In genomic region chr5:75965292-75965691, GRCh38 we compare ENCODE assay signal across 22 cellular contexts.
DNase-seq lines count a peak whose midpoint lies in the region; ATAC-seq, FAIRE-seq and TF ChIP-seq lines count a peak whose summit lies in the region.
"Had no signal": no experiment of that assay in that cellular context is flagged by ENCODE, and none has a peak within 500 bp of the region (broad histone marks: within the 10 kb centered on the region; RNA-seq: fewer than 3 reads in every experiment).

No MANE protein-coding gene starts in this region.

- H3K27me3 Mint-ChIP-seq in memory B cell: peaks cover 3% of the 10 kb centered on the region
- peaks cover 4% of the 10 kb centered on the region; the same call in 1 of the 2 replicates for H3K27me3 Mint-ChIP-seq in WTC11 (ENCODE audit: low read depth)

- no peak for FAIRE-seq in frontal cortex (lab: Jason Lieb, UNC)
- FAIRE-seq: D721Med, G401.6, GM12891, K562 had no signal

- no peak overlapping the region for H3K27ac ChIP-seq in ascending aorta
- H3K27ac ChIP-seq: HL-60 had no signal

- no peaks in the 10 kb centered on the region for H3K36me3 ChIP-seq in ascending aorta

- no peaks in the 10 kb centered on the region for H3K27me3 ChIP-seq in ascending aorta

- TF ChIP-seq CTCF in GM10248 (IDR thresholded peaks at IDR 0.05; ENCODE audit: control extremely low read depth, extremely low read depth, low read depth, missing control alignments): no peak
- no peak for TF ChIP-seq CTCF in ascending aorta (IDR thresholded peaks at IDR 0.05)
- TF ChIP-seq CTCF in WTC11 (IDR thresholded peaks at IDR 0.05): no peak

- H3K9me3 Mint-ChIP-seq in memory B cell (peaks cover 13% of the 10 kb centered on the region), WTC11 (peaks cover 49% of the 10 kb centered on the region)

- peak; percentile 64 for ATAC-seq in GM19351 (IDR thresholded peaks at IDR 0.05; ENCODE audit: unreplicated experiment)
- ATAC-seq in memory B cell (ENCODE audit: low read depth): peak; percentile 62
- no peak for ATAC-seq in WTC11
- ATAC-seq: K562 had no signal

- DNase-seq in GM10248 (ENCODE audit: extremely low spot score): peak; percentile 10
- DNase-seq in NCI-H82 (lab: John Stamatoyannopoulos, UW): peak; percentile 56
- DNase-seq in memory B cell (ENCODE audit: low spot score in 2 of 2): no peak
- DNase-seq in frontal cortex (ENCODE audit: low spot score in 2 of 2): no peak
- DNase-seq in globus pallidus (ENCODE audit: low spot score): no peak
- DNase-seq in ascending aorta (ENCODE audit: low spot score in 2 of 2): no peak
- DNase-seq in WTC11 (ENCODE audit: low spot score): no peak
- DNase-seq: ACHN; C1 segment of cervical spinal cord; CD4-positive, alpha-beta T cell; COR-L47; DMS153; DMS79 treated with DMSO at 0.1 percent for 48 hours; EL; HCEC 1CT; HFFc6 had no signal

- H3K9me3 ChIP-seq in ascending aorta: no peaks in the 10 kb centered on the region

- H3K27ac Mint-ChIP-seq in memory B cell (peak overlapping the region; percentile 85), WTC11 (no peak overlapping the region)
- H3K27ac Mint-ChIP-seq: CD4-positive, alpha-beta T cell; HFFc6 had no signal

- H3K4me1 ChIP-seq in ascending aorta: no peaks in the 10 kb centered on the region

- peaks cover 7% of the 10 kb centered on the region for H3K36me3 Mint-ChIP-seq in memory B cell
- H3K36me3 Mint-ChIP-seq in WTC11: peaks cover 34% of the 10 kb centered on the region

- CTCF ChIA-PET in GM10248 (lab: Yijun Ruan, JAX): no interaction called here
- CTCF ChIA-PET in WTC11 (lab: Charles Lee): no interaction called here

- intact Hi-C loops in ascending aorta (cut with DNase I): no loop called here

- no peak overlapping the region for H3K4me3 Mint-ChIP-seq in memory B cell
- H3K4me3 Mint-ChIP-seq in WTC11: no peak overlapping the region
- H3K4me3 Mint-ChIP-seq: CD4-positive, alpha-beta T cell; HFFc6 had no signal

- no peak overlapping the region for H3K4me3 ChIP-seq in ascending aorta
- H3K4me3 ChIP-seq: K562 had no signal

- POLR2A ChIA-PET in GM10248 (lab: Yijun Ruan, JAX) (no interaction called here), WTC11 (lab: Charles Lee) (no interaction called here)

- peaks cover 14% of the 10 kb centered on the region for H3K4me1 Mint-ChIP-seq in memory B cell
- no peaks in the 10 kb centered on the region for H3K4me1 Mint-ChIP-seq in WTC11

TF ChIP-seq in WTC11, 78 proteins besides CTCF, POLR2A, EP300 and RAD21 (continues in another document):
- TF ChIP-seq AFF4 (CRISPR knock-in tag; IDR thresholded peaks at IDR 0.05; ENCODE audit: borderline replicate concordance) (no peak), CBFB (CRISPR knock-in tag; IDR thresholded peaks at IDR 0.05; ENCODE audit: low read depth) (no peak), ELF4 (CRISPR knock-in tag; IDR thresholded peaks at IDR 0.05; ENCODE audit: low read depth) (no peak), ATF3 (CRISPR knock-in tag; conservative IDR thresholded peaks at IDR 0.05) (no peak), RELA (CRISPR knock-in tag; IDR thresholded peaks at IDR 0.05; ENCODE audit: borderline replicate concordance) (no peak), MAX (CRISPR knock-in tag; IDR thresholded peaks at IDR 0.05) (no peak), JUN (CRISPR knock-in tag; IDR thresholded peaks at IDR 0.05) (no peak), ZBTB43 (CRISPR knock-in tag; IDR thresholded peaks at IDR 0.05) (no peak), TEAD4 (CRISPR knock-in tag; IDR thresholded peaks at IDR 0.05) (no peak), FOXP1 (CRISPR knock-in tag; IDR thresholded peaks at IDR 0.05; ENCODE audit: borderline replicate concordance) (no peak), ZNF512 (CRISPR knock-in tag; IDR thresholded peaks at IDR 0.05; ENCODE audit: borderline replicate concordance) (no peak), ZNF263 (CRISPR knock-in tag; IDR thresholded peaks at IDR 0.05; ENCODE audit: low read depth) (no peak), ZNF281 (CRISPR knock-in tag; IDR thresholded peaks at IDR 0.05) (no peak)

Comparison
In these comparisons a context has a peak if more than half of its experiments do, and no peak if none do; other contexts are left out.
1. DNase-seq: peak in GM10248 (single experiment) and NCI-H82 (single experiment); none in memory B cell (0 of 2), frontal cortex (0 of 2), globus pallidus (single experiment), ascending aorta (0 of 2) and WTC11 (single experiment).